29 cellular contexts compared by ENCODE assay signal in the genomic region with DNA sequence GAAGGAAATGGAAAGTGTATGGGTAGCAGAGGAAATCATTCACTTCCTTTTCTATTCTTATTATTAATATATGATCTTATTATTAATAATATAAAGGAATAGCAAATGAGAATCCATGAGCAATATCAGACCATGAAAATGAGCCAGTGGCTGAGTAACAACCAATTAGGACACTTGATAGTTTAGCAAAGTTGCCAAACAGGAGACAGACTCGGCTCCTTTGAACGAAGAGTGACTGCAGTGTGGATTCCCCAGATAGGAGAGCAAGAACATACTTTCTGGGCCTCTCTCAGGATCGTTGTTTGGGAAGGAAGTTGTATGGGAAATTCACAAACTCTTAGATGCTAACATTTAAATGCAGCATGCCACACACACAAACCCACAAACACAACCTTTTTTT.
"Had no signal": no experiment of that assay in that cellular context is flagged by ENCODE, and none has a peak within 500 bp of the region (broad histone marks: within the 10 kb centered on the region; RNA-seq: fewer than 3 reads in every experiment).

No MANE protein-coding gene starts in this region.

- H3K27me3 Mint-ChIP-seq: dendritic cell treated with granulocyte-macrophage colony-stimulating factor and Interleukin-4, amounts not matched to agents 40 ng/mL and 50 ng/mL, for 4 days; effector memory CD8-positive, alpha-beta T cell had no signal

- H3K4me1 ChIP-seq: colonic mucosa, esophagus muscularis mucosa, esophagus squamous epithelium, foreskin keratinocyte, gastroesophageal sphincter, heart left ventricle, heart right ventricle had no signal

- H3K27me3 ChIP-seq: colonic mucosa, dorsolateral prefrontal cortex, esophagus muscularis mucosa, esophagus squamous epithelium, foreskin keratinocyte, gastrocnemius medialis, gastroesophageal sphincter, heart left ventricle, heart right ventricle had no signal

- H3K4me3 ChIP-seq: colonic mucosa, coronary artery, dorsolateral prefrontal cortex, esophagus muscularis mucosa, esophagus squamous epithelium, gastrocnemius medialis, gastroesophageal sphincter, heart left ventricle, heart right ventricle had no signal

- H3K36me3 ChIP-seq: colonic mucosa, esophagus muscularis mucosa, esophagus squamous epithelium, gastroesophageal sphincter, heart left ventricle, heart right ventricle had no signal

- ATAC-seq: effector memory CD8-positive, alpha-beta T cell; esophagus mucosa; foreskin keratinocyte; gastrocnemius medialis; gastroesophageal sphincter; heart left ventricle; heart right ventricle had no signal

- H3K4me1 Mint-ChIP-seq: endodermal cell had no signal

- H3K27ac Mint-ChIP-seq: dendritic cell treated with granulocyte-macrophage colony-stimulating factor and Interleukin-4, amounts not matched to agents 40 ng/mL and 50 ng/mL, for 4 days; effector memory CD8-positive, alpha-beta T cell; endodermal cell had no signal

- FAIRE-seq: colon, endometrium, endothelial cell of umbilical vein, frontal cortex had no signal

- H3K9me3 ChIP-seq: colonic mucosa, esophagus muscularis mucosa, esophagus squamous epithelium, gastrocnemius medialis, gastroesophageal sphincter, heart left ventricle had no signal

- DNase-seq: colonic mucosa; cortex of kidney; dermis blood vessel endothelial cell; dorsolateral prefrontal cortex; effector CD4-positive, alpha-beta T cell; effector CD8-positive, alpha-beta T cell; effector memory CD4-positive, alpha-beta T cell; effector memory CD8-positive, alpha-beta T cell; endodermal cell; erythroblast; esophagus squamous epithelium; foreskin fibroblast; foreskin keratinocyte; foreskin melanocyte; gastrocnemius medialis; glutamatergic neuron; head of caudate nucleus; heart left ventricle; heart right ventricle had no signal

- H3K27ac ChIP-seq: colonic mucosa, coronary artery, dorsolateral prefrontal cortex, epithelial cell of prostate, esophagus muscularis mucosa, esophagus squamous epithelium, foreskin keratinocyte, gastrocnemius medialis, gastroesophageal sphincter, heart left ventricle, heart right ventricle had no signal

- H3K9me3 Mint-ChIP-seq: effector memory CD8-positive, alpha-beta T cell; endodermal cell had no signal

- H3K4me3 Mint-ChIP-seq: dendritic cell treated with granulocyte-macrophage colony-stimulating factor and Interleukin-4, amounts not matched to agents 40 ng/mL and 50 ng/mL, for 4 days; effector memory CD8-positive, alpha-beta T cell; endodermal cell had no signal
